Comparison of ENCODE assay signal across 8 cellular contexts in the genomic region with DNA sequence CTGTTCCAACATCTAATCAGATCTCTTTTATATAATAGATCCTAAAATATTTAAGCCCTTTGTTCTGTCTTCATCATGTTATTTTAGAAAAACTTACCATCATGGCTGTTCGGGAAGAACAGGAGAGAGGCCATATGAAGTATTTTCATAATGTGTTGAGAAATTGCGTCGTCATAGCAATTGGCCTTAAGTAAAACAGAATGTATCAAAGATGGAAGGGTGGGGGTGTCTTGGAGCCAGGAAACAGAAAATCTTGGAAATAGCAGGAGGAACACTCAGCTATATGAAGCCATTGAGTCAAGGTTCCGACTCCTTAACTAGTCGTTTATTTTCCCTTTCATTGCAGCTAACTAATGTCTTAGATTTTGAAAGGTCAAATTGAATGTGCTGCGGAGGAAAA. TPM values are rescaled to one million over a fixed set of nuclear protein-coding genes. Genes with fewer than 3 reads are reported as not detected.
DNase-seq lines count a peak whose midpoint lies in the region; ATAC-seq and TF ChIP-seq lines count a peak whose summit lies in the region.

No MANE protein-coding gene starts in this region.

- intact Hi-C loops in PC-3 (cut with micrococcal nuclease), result loop anchor here (10.0 kb wide), 1 partner anchor 49 kb away; a partner anchor contains a TSS

- peak overlapping the region; percentile 79 for H3K9ac ChIP-seq in PC-3 (ENCODE audit: low read length)

- POLR2A ChIA-PET in PC-3 (lab: Charles Lee; ENCODE audit: unreplicated experiment), result interaction anchor here (0.6 kb wide), 1 partner anchor 264 kb away, joined by 3 read pairs; no protein-coding TSS in a partner anchor

- H3K27me3 ChIP-seq in PC-3 (ENCODE audit: low read length), result no peaks in the 10 kb centered on the region

- peak overlapping the region; percentile 83 for H3K4me2 ChIP-seq in PC-3 (ENCODE audit: low read length)

- no peak for ATAC-seq in PC-3

- peak overlapping the region; percentile 90 for H3K4me3 ChIP-seq in PC-3 (ENCODE audit: low read length)

- CTCF ChIA-PET in PC-3 (lab: Charles Lee), result interaction anchor here (0.7 kb wide), 1 partner anchor 673 kb away, joined by 3 read pairs; no protein-coding TSS in a partner anchor
- CTCF ChIA-PET in activated naive CD4-positive, alpha-beta T cell treated with anti-CD3 and anti-CD28 coated beads, Interleukin-2, amount 10 ng/mL, durations not matched to agents 7 days and 5 days (lab: Charles Lee), result no interaction called here

- H3K79me2 ChIP-seq in PC-3 (ENCODE audit: low read length), result peaks cover 62% of the 10 kb centered on the region

- H3K9me3 ChIP-seq in PC-3 (ENCODE audit: low read length), result no peaks in the 10 kb centered on the region

- H3F3A ChIP-seq in PC-3 (ENCODE audit: low read length, unreplicated experiment), result peaks cover 11% of the 10 kb centered on the region

- H3K9me2 ChIP-seq in PC-3 (replicated peaks; ENCODE audit: low read length), result no peaks in the 10 kb centered on the region

- H3K27me3 Mint-ChIP-seq in activated naive CD4-positive, alpha-beta T cell treated with anti-CD3 and anti-CD28 coated beads, Interleukin-2, amount 10 ng/mL, durations not matched to agents 7 days and 5 days, result no peaks in the 10 kb centered on the region

- H3K27ac ChIP-seq in PC-3 (ENCODE audit: low read length), result no peak overlapping the region

- H3K36me3 ChIP-seq in PC-3 (ENCODE audit: low read depth, low read length), result no peaks in the 10 kb centered on the region

- BruUV-seq in PC-3 (replicated peaks; lab: Mats Ljungman, UMichigan), result no TSS peak

- DNase-seq in EL, result peak; percentile 66
- peak; percentile 25 for DNase-seq in PC-3
- peak; percentile 89 for DNase-seq in fibroblast of gingiva (ENCODE audit: low read depth)
- peak; percentile 35 for DNase-seq in renal cortical epithelial cell (ENCODE audit: low read depth)
- DNase-seq in stimulated activated naive CD4-positive, alpha-beta T cell treated with Interleukin-2 at 50 U/mL for 16 hours (lab: John Stamatoyannopoulos, UW), result no peak
- no peak for DNase-seq in amygdala (lab: John Stamatoyannopoulos, UW)
- DNase-seq in activated naive CD4-positive, alpha-beta T cell treated with anti-CD3 and anti-CD28 coated beads, Interleukin-2, amount 10 ng/mL, durations not matched to agents 7 days and 5 days, result no peak
- no peak for DNase-seq in central memory CD4-positive, alpha-beta T cell

- H3K9me3 Mint-ChIP-seq in activated naive CD4-positive, alpha-beta T cell treated with anti-CD3 and anti-CD28 coated beads, Interleukin-2, amount 10 ng/mL, durations not matched to agents 7 days and 5 days, result no peaks in the 10 kb centered on the region

- peaks cover 9% of the 10 kb centered on the region for H3K36me3 Mint-ChIP-seq in activated naive CD4-positive, alpha-beta T cell treated with anti-CD3 and anti-CD28 coated beads, Interleukin-2, amount 10 ng/mL, durations not matched to agents 7 days and 5 days

- H3K4me1 ChIP-seq in PC-3 (ENCODE audit: insufficient read depth, low read length), result peaks cover 55% of the 10 kb centered on the region

- peaks cover 32% of the 10 kb centered on the region for H3K4me1 Mint-ChIP-seq in activated naive CD4-positive, alpha-beta T cell treated with anti-CD3 and anti-CD28 coated beads, Interleukin-2, amount 10 ng/mL, durations not matched to agents 7 days and 5 days

- H3K27ac Mint-ChIP-seq in activated naive CD4-positive, alpha-beta T cell treated with anti-CD3 and anti-CD28 coated beads, Interleukin-2, amount 10 ng/mL, durations not matched to agents 7 days and 5 days, result no peak overlapping the region

- no peak for TF ChIP-seq CTCF in PC-3 (conservative IDR thresholded peaks at IDR 0.05; ENCODE audit: low read depth, low read length)

- peaks cover 26% of the 10 kb centered on the region for H4K20me1 ChIP-seq in PC-3 (ENCODE audit: low read length)

- H2AFZ ChIP-seq in PC-3 (ENCODE audit: low read length), result no peak overlapping the region

- H3K4me3 Mint-ChIP-seq in activated naive CD4-positive, alpha-beta T cell treated with anti-CD3 and anti-CD28 coated beads, Interleukin-2, amount 10 ng/mL, durations not matched to agents 7 days and 5 days, result no peak overlapping the region

RNA-seq across cellular contexts. Expression of a gene that starts 1.3 kb away (rescaled TPM):
- 221 and 251 TPM in 2 replicates for total RNA-seq in PC-3 (2014; rRNA removed)
- total RNA-seq in renal cortical epithelial cell, result 206 and 420 TPM in 2 replicates

RNA-seq across cellular contexts. Expression of a gene that starts 49.2 kb away (rescaled TPM):
- total RNA-seq in PC-3 (2014; rRNA removed), result 27.0 and 39.0 TPM in 2 replicates
- 19.1 and 29.2 TPM in 2 replicates for total RNA-seq in renal cortical epithelial cell

Comparison
In these comparisons a context has a peak if more than half of its experiments do, and no peak if none do; other contexts are left out.
1. DNase-seq: peak in EL (single experiment), PC-3 (single experiment), fibroblast of gingiva (single experiment) and renal cortical epithelial cell (single experiment); none in stimulated activated naive CD4-positive, alpha-beta T cell treated with Interleukin-2 at 50 U/mL for 16 hours (single experiment), amygdala (0 of 56), activated naive CD4-positive, alpha-beta T cell treated with anti-CD3 and anti-CD28 coated beads, Interleukin-2, amount 10 ng/mL, durations not matched to agents 7 days and 5 days (single experiment) and central memory CD4-positive, alpha-beta T cell (single experiment).